8 cellular contexts compared by ENCODE assay signal in genomic region chr2:101305492-101306123, GRCh38. TPM values are rescaled to one million over a fixed set of nuclear protein-coding genes. Genes with fewer than 3 reads are reported as not detected.
A peak's percentile ranks its signal among the peaks of the same experiment; 100 is the strongest.
DNase-seq lines count a peak whose midpoint lies in the region; ATAC-seq and TF ChIP-seq lines count a peak whose summit lies in the region.

No MANE protein-coding gene starts in this region.

- peaks cover 28% of the 10 kb centered on the region for H3K36me3 Mint-ChIP-seq in activated CD4-positive, alpha-beta T cell treated with anti-CD3 and anti-CD28 coated beads for 36 hours (ENCODE audit: low read depth)
- peaks cover 46% of the 10 kb centered on the region for H3K36me3 Mint-ChIP-seq in activated naive CD8-positive, alpha-beta T cell treated with anti-CD3 and anti-CD28 coated beads for 36 hours

- intact Hi-C loops in activated CD4-positive, alpha-beta T cell treated with anti-CD3 and anti-CD28 coated beads for 36 hours (cut with DNase I, micrococcal nuclease): loop anchor here (2.0 to 5.0 kb wide), 12 partner anchors 25 to 1062 kb away; partner anchors contain the start of genes CNOT11 (in 1 of the 2) and PDCL3 (in 1 of the 2)

- no peak for TF ChIP-seq EP300 in suprapubic skin (IDR thresholded peaks at IDR 0.05)

- peak overlapping the region; percentile 91 for H3K27ac ChIP-seq in hepatocyte
- no peak overlapping the region for H3K27ac ChIP-seq in suprapubic skin

- H3K27ac Mint-ChIP-seq in activated CD4-positive, alpha-beta T cell treated with anti-CD3 and anti-CD28 coated beads for 36 hours: peak overlapping the region; percentile 98
- H3K27ac Mint-ChIP-seq in activated naive CD8-positive, alpha-beta T cell treated with anti-CD3 and anti-CD28 coated beads for 36 hours: peak overlapping the region; percentile 98

- H3K27me3 Mint-ChIP-seq in activated CD4-positive, alpha-beta T cell treated with anti-CD3 and anti-CD28 coated beads for 36 hours: no peaks in the 10 kb centered on the region
- H3K27me3 Mint-ChIP-seq in activated naive CD8-positive, alpha-beta T cell treated with anti-CD3 and anti-CD28 coated beads for 36 hours: no peaks in the 10 kb centered on the region

- peaks cover 74% of the 10 kb centered on the region for H3K4me1 Mint-ChIP-seq in activated CD4-positive, alpha-beta T cell treated with anti-CD3 and anti-CD28 coated beads for 36 hours
- peaks cover 69% of the 10 kb centered on the region for H3K4me1 Mint-ChIP-seq in activated naive CD8-positive, alpha-beta T cell treated with anti-CD3 and anti-CD28 coated beads for 36 hours

- H3K9me2 ChIP-seq in hepatocyte (replicated peaks; ENCODE audit: insufficient read depth): no peaks in the 10 kb centered on the region

- no peaks in the 10 kb centered on the region for H3K36me3 ChIP-seq in hepatocyte (replicated peaks; ENCODE audit: insufficient read depth, low read depth)
- no peaks in the 10 kb centered on the region for H3K36me3 ChIP-seq in suprapubic skin

- no peaks in the 10 kb centered on the region for H3K9me3 Mint-ChIP-seq in activated CD4-positive, alpha-beta T cell treated with anti-CD3 and anti-CD28 coated beads for 36 hours (ENCODE audit: low read depth)
- H3K9me3 Mint-ChIP-seq in activated naive CD8-positive, alpha-beta T cell treated with anti-CD3 and anti-CD28 coated beads for 36 hours: no peaks in the 10 kb centered on the region

- DNase-seq in activated CD4-positive, alpha-beta T cell treated with anti-CD3 and anti-CD28 coated beads for 36 hours: peak; percentile 21
- DNase-seq in activated CD4-positive, alpha-beta T cell treated with anti-CD3 and anti-CD28 coated beads, Interleukin-2, amount 50 U/mL, for 4 hours: no peak
- DNase-seq in activated naive CD8-positive, alpha-beta T cell treated with anti-CD3 and anti-CD28 coated beads for 36 hours: no peak
- DNase-seq in hepatocyte (ENCODE audit: low spot score) (peak; percentile 37), suprapubic skin (ENCODE audit: low spot score in 2 of 2) (no peak), NCI-H2171 (lab: John Stamatoyannopoulos, UW) (no peak)

- peak overlapping the region; percentile 82 for H3K4me3 Mint-ChIP-seq in activated CD4-positive, alpha-beta T cell treated with anti-CD3 and anti-CD28 coated beads for 36 hours
- peak overlapping the region; percentile 97 for H3K4me3 Mint-ChIP-seq in activated naive CD8-positive, alpha-beta T cell treated with anti-CD3 and anti-CD28 coated beads for 36 hours

- H3K4me2 ChIP-seq in hepatocyte: peak overlapping the region; percentile 93

- ATAC-seq in activated CD4-positive, alpha-beta T cell treated with anti-CD3 and anti-CD28 coated beads for 36 hours: peak; percentile 7
- ATAC-seq in GM19035 (IDR thresholded peaks at IDR 0.05; ENCODE audit: unreplicated experiment) (no peak), GM19328 (IDR thresholded peaks at IDR 0.05; ENCODE audit: unreplicated experiment) (no peak)

- H3K27me3 ChIP-seq in hepatocyte (no peaks in the 10 kb centered on the region), suprapubic skin (no peaks in the 10 kb centered on the region)

- H4K20me1 ChIP-seq in hepatocyte (ENCODE audit: insufficient read depth, poor library complexity, severe bottlenecking): peaks cover 68% of the 10 kb centered on the region

- CTCF ChIA-PET in activated CD4-positive, alpha-beta T cell treated with anti-CD3 and anti-CD28 coated beads for 36 hours (lab: Charles Lee): interaction anchor here (1.0 to 1.3 kb wide), 2 partner anchors 35 to 51 kb away, joined by 3 read pairs; no protein-coding TSS in a partner anchor

- TF ChIP-seq CTCF in hepatocyte (IDR thresholded peaks at IDR 0.05; ENCODE audit: poor library complexity) (no peak), suprapubic skin (IDR thresholded peaks at IDR 0.05) (no peak)

- H3K4me1 ChIP-seq in hepatocyte (ENCODE audit: insufficient read depth): peaks cover 29% of the 10 kb centered on the region
- H3K4me1 ChIP-seq in suprapubic skin: peaks cover 86% of the 10 kb centered on the region

- no peak overlapping the region for H2AFZ ChIP-seq in hepatocyte

- no peak for TF ChIP-seq POLR2A in suprapubic skin (IDR thresholded peaks at IDR 0.05)

- H3K9me3 ChIP-seq in hepatocyte (ENCODE audit: low read depth) (no peaks in the 10 kb centered on the region), suprapubic skin (no peaks in the 10 kb centered on the region)

- WGBS in hepatocyte (ENCODE audit: low lambda C conversion rate, missing lambda C conversion rate): 68% methylated on average over 7 of the region's 7 CpGs
- WGBS in suprapubic skin: 66% methylated on average over 7 of the region's 7 CpGs

- POLR2A ChIA-PET in activated CD4-positive, alpha-beta T cell treated with anti-CD3 and anti-CD28 coated beads for 36 hours (lab: Charles Lee): interaction anchor here (0.6 to 0.7 kb wide), 2 partner anchors 54 to 706 kb away, joined by 3 to 4 read pairs; no protein-coding TSS in a partner anchor

- peaks cover 78% of the 10 kb centered on the region for H3K79me2 ChIP-seq in hepatocyte

- H3K4me3 ChIP-seq in hepatocyte (no peak overlapping the region), suprapubic skin (peak overlapping the region; percentile 89)

RNA-seq across cellular contexts. Expression of gene RNF149, which starts 2.9 kb away (rescaled TPM):
- total RNA-seq in activated CD4-positive, alpha-beta T cell treated with anti-CD3 and anti-CD28 coated beads for 36 hours: 10 to 100 TPM; 23.4 to 29.5 TPM
- total RNA-seq in activated naive CD8-positive, alpha-beta T cell treated with anti-CD3 and anti-CD28 coated beads for 36 hours: 10 to 100 TPM; 38.7 to 39.4 TPM
- total RNA-seq in hepatocyte (60.3 and 60.7 TPM in 2 replicates), suprapubic skin (100 to 1,000 TPM in 1 of 4 donors, 10 to 100 TPM in 3; 70.1 to 135 (median 77.7) TPM)
- 64.6 and 66.0 TPM in 2 replicates for polyA plus RNA-seq in hepatocyte

RNA-seq across cellular contexts. Expression of gene CNOT11, which starts 52.9 kb away (rescaled TPM):
- total RNA-seq in activated CD4-positive, alpha-beta T cell treated with anti-CD3 and anti-CD28 coated beads for 36 hours: 100 to 1,000 TPM in 1 of 2 experiments, 10 to 100 TPM in 1; 57.9 to 106 TPM
- total RNA-seq in activated naive CD8-positive, alpha-beta T cell treated with anti-CD3 and anti-CD28 coated beads for 36 hours: 10 to 100 TPM; 60.7 to 64.7 TPM
- total RNA-seq in hepatocyte (55.8 and 61.8 TPM in 2 replicates), suprapubic skin (10 to 100 TPM; 24.9 to 32.7 (median 28.6) TPM)
- 57.3 and 57.7 TPM in 2 replicates for polyA plus RNA-seq in hepatocyte

Comparison
In these comparisons a context has a peak if more than half of its experiments do, and no peak if none do; other contexts are left out.
1. DNase-seq: peak in activated CD4-positive, alpha-beta T cell treated with anti-CD3 and anti-CD28 coated beads for 36 hours (single experiment) and hepatocyte (single experiment); none in activated CD4-positive, alpha-beta T cell treated with anti-CD3 and anti-CD28 coated beads, Interleukin-2, amount 50 U/mL, for 4 hours (0 of 2), activated naive CD8-positive, alpha-beta T cell treated with anti-CD3 and anti-CD28 coated beads for 36 hours (single experiment), suprapubic skin (0 of 2) and NCI-H2171 (single experiment).